8 cellular contexts compared by ENCODE assay signal in the genomic region with DNA sequence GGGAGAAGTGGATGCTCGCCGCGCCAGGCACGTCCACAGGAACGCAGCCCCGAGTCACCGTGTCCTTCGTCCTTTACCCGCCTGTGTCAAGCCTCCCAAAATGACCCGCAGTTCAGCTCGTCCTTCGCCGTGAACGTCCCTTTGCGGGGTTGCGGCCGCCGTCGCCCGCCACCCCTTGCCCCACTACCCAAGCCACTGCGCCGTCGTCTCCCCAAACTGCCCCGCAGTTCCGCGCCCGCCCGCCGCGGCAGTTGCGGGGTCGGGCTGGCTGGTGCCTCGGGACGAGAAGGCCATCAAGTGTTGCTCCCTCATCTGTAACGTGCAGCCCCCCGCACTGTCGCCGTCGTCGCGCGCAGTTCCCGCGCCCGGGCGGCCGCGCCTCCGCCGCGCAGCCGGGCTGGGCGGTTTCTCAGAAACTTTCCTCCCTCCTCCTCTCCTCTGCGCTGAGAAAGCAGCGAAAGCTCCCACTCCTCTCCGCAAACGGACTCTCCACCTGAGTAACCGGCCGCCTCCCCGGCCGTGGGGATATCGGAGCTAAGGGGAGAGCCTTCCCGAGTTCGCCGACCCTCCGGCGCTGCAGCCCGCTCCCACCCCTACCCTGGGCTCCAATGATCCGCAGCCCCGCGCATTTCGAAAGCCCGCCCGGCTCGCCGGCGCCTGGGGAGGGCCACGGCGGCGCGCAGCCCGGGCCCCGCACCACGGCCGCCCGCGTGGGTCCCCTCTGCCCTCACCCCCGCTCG. TPM values are rescaled to one million over a fixed set of nuclear protein-coding genes. Genes with fewer than 3 reads are reported as not detected.
DNase-seq lines count a peak whose midpoint lies in the region; ATAC-seq and TF ChIP-seq lines count a peak whose summit lies in the region.

No MANE protein-coding gene starts in this region.

- H3K9ac ChIP-seq in iPS-18a (ENCODE audit: low read length) (peak overlapping the region; percentile 78), skeletal muscle tissue (ENCODE audit: low read depth in 1 of 3, low read length in 3 of 3) (peak overlapping the region; percentile 75 to 88 (median 85))

- no peaks in the 10 kb centered on the region for H3K9me3 ChIP-seq in SJCRH30 (replicated peaks)
- H3K9me3 ChIP-seq in iPS-18a (ENCODE audit: control insufficient read depth, low read depth, low read length) = no peaks in the 10 kb centered on the region
- H3K9me3 ChIP-seq in skeletal muscle tissue (ENCODE audit: control insufficient read depth in 3 of 3, low read length in 3 of 3) = no peaks in the 10 kb centered on the region

- H3K4me1 ChIP-seq in SJCRH30 (peaks cover 13% of the 10 kb centered on the region), iPS-18a (ENCODE audit: control insufficient read depth, low read depth, low read length) (peaks cover 23% of the 10 kb centered on the region), skeletal muscle tissue (ENCODE audit: control insufficient read depth in 3 of 3, insufficient read depth in 3 of 3, low read length in 3 of 3) (peaks cover 11 to 38% (median 33%) of the 10 kb centered on the region in 3 donors)

- no peak for ATAC-seq in HG02981 (IDR thresholded peaks at IDR 0.05; ENCODE audit: unreplicated experiment)

- in situ Hi-C loops in astrocyte of the cerebellum (cut with HindIII; ENCODE audit: low sequenced_read_pairs) = loop anchor here (25.0 kb wide), 1 partner anchor 337 kb away; no protein-coding TSS in a partner anchor

- H3K27me3 ChIP-seq in SJCRH30 (no peaks in the 10 kb centered on the region), iPS-18a (ENCODE audit: control insufficient read depth, insufficient read depth, low read length) (peaks cover 75% of the 10 kb centered on the region), skeletal muscle tissue (ENCODE audit: control insufficient read depth in 3 of 3, insufficient read depth in 3 of 3, low read length in 3 of 3) (no peaks in the 10 kb centered on the region)

- no peak for TF ChIP-seq CTCF in astrocyte of the cerebellum (IDR thresholded peaks at IDR 0.05; ENCODE audit: low read depth, low read length, missing control alignments)

- peaks cover 11% of the 10 kb centered on the region for H3K36me3 ChIP-seq in SJCRH30
- H3K36me3 ChIP-seq in iPS-18a (ENCODE audit: control insufficient read depth, low read depth, low read length) = peaks cover 20% of the 10 kb centered on the region
- H3K36me3 ChIP-seq in skeletal muscle tissue (ENCODE audit: control insufficient read depth in 3 of 3, insufficient read depth in 3 of 3, low read length in 3 of 3) = peaks cover 6 to 10% (median 8%) of the 10 kb centered on the region in 3 donors

- peak overlapping the region; percentile 97 for H3K27ac ChIP-seq in SJCRH30
- no peak overlapping the region for H3K27ac ChIP-seq in iPS-18a (ENCODE audit: low read length)
- peak overlapping the region; percentile 86 for H3K27ac ChIP-seq in skeletal muscle tissue (ENCODE audit: low read depth, low read length)

- H3K4me3 ChIP-seq in SJCRH30 (peak overlapping the region; percentile 80), astrocyte of the cerebellum (ENCODE audit: low read depth, low read length) (peak overlapping the region; percentile 66), iPS-18a (ENCODE audit: low read length) (peak overlapping the region; percentile 89), skeletal muscle tissue (ENCODE audit: low read length in 3 of 3) (peak overlapping the region; percentile 73 to 83 (median 79))

- peak; percentile 17 for DNase-seq in DMS153 treated with DMSO at 0.1 percent for 48 hours (lab: John Stamatoyannopoulos, UW; ENCODE audit: unreplicated experiment)
- no peak for DNase-seq in DMS153 (lab: John Stamatoyannopoulos, UW)
- DNase-seq in SJCRH30 = peak; percentile 36 to 44
- no peak for DNase-seq in astrocyte of the cerebellum (ENCODE audit: low read depth)
- no peak for DNase-seq in NCI-H2171 (lab: John Stamatoyannopoulos, UW)

RNA-seq across cellular contexts. Expression of gene CDKN1B, which starts 6.7 kb away (rescaled TPM):
- 37.1 and 37.6 TPM in 2 replicates for total RNA-seq in SJCRH30 (2014; rRNA removed; shearing (Covaris generic))
- total RNA-seq in skeletal muscle tissue = 62.1 TPM

RNA-seq across cellular contexts. Expression of gene GPR19, which starts 27.9 kb away (rescaled TPM):
- total RNA-seq in SJCRH30 (2014; rRNA removed; shearing (Covaris generic)) = 1.1 and 1.3 TPM in 2 replicates
- 0.52 TPM for total RNA-seq in skeletal muscle tissue

Comparison
In these comparisons a context has a peak if more than half of its experiments do, and no peak if none do; other contexts are left out.
1. DNase-seq: peak in DMS153 treated with DMSO at 0.1 percent for 48 hours (single experiment) and SJCRH30 (2 of 2); none in DMS153 (single experiment), astrocyte of the cerebellum (single experiment) and NCI-H2171 (single experiment).
2. Peak in every context shown above with its lines, with median percentiles within 50 percentile points of each other: H3K4me3 ChIP-seq.